In genomic region chr15:60713096-60714084, GRCh38 we compare ENCODE assay signal across 10 cellular contexts.
DNase-seq lines count a peak whose midpoint lies in the region; ATAC-seq and TF ChIP-seq lines count a peak whose summit lies in the region.
"Had no signal": no experiment of that assay in that cellular context is flagged by ENCODE, and none has a peak within 500 bp of the region (broad histone marks: within the 10 kb centered on the region; RNA-seq: fewer than 3 reads in every experiment).

No MANE protein-coding gene starts in this region.

- no peaks in the 10 kb centered on the region for H3K36me3 ChIP-seq in Caco-2 (ENCODE audit: control insufficient read depth, insufficient read depth, low read length)
- no peaks in the 10 kb centered on the region for H3K36me3 ChIP-seq in brain microvascular endothelial cell (replicated peaks)
- H3K36me3 ChIP-seq in GM23338 (ENCODE audit: insufficient read depth): no peaks in the 10 kb centered on the region

- H3K79me2 ChIP-seq in GM23338 (replicated peaks; ENCODE audit: insufficient read depth): no peaks in the 10 kb centered on the region

- H3K27me3 ChIP-seq in Caco-2 (replicated peaks; ENCODE audit: control insufficient read depth, insufficient read depth, low read length) (no peaks in the 10 kb centered on the region; the same call in 1 of the 2 replicates), brain microvascular endothelial cell (replicated peaks) (no peaks in the 10 kb centered on the region), GM23338 (ENCODE audit: insufficient read depth) (no peaks in the 10 kb centered on the region)

- H4K20me1 ChIP-seq in GM23338 (replicated peaks; ENCODE audit: insufficient read depth): no peaks in the 10 kb centered on the region

- no peak overlapping the region for H3K4me3 ChIP-seq in Caco-2 (ENCODE audit: low read depth, low read length)
- H3K4me3 ChIP-seq in brain microvascular endothelial cell (ENCODE audit: low read depth, low read length): no peak overlapping the region
- H3K4me3 ChIP-seq in GM23338: no peak overlapping the region

- in situ Hi-C loops in brain microvascular endothelial cell (cut with HindIII; ENCODE audit: low pct_ligation_motif_present, low sequenced_read_pairs): no loop called here

- DNase-seq in Caco-2 (no peak), brain microvascular endothelial cell (peak; percentile 54), hepatic stellate cell (ENCODE audit: low spot score) (peak; percentile 38), sciatic nerve (ENCODE audit: low spot score) (no peak), GOT3 (lab: John Stamatoyannopoulos, UW) (no peak), NCI-H2081 treated with DMSO at 0.1 percent for 48 hours (lab: John Stamatoyannopoulos, UW) (no peak), GM23338 (ENCODE audit: low spot score) (no peak)
- DNase-seq: natural killer cell, NCI-H510A had no signal

- H2AFZ ChIP-seq in GM23338: no peak overlapping the region

- no peaks in the 10 kb centered on the region for H3K36me3 Mint-ChIP-seq in Caco-2 (ENCODE audit: insufficient read depth, unreplicated experiment)
- no peaks in the 10 kb centered on the region for H3K36me3 Mint-ChIP-seq in GM23338 (ENCODE audit: low read depth)
- H3K36me3 Mint-ChIP-seq: natural killer cell had no signal

- POLR2A ChIA-PET in Caco-2 (lab: Charles Lee): no interaction called here

- no TSS peak for BruUV-seq in Caco-2 (replicated peaks; lab: Mats Ljungman, UMichigan)

- H3K9me3 Mint-ChIP-seq in Caco-2 (ENCODE audit: unreplicated experiment): no peaks in the 10 kb centered on the region
- 0 out of 3 replicates have a peak, but pooled peaks cover 3% of the 10 kb centered on the region for H3K9me3 Mint-ChIP-seq in GM23338
- H3K9me3 Mint-ChIP-seq: natural killer cell had no signal

- H3K9me3 ChIP-seq in Caco-2: no peaks in the 10 kb centered on the region

- H3F3A ChIP-seq in GM23338 (replicated peaks; ENCODE audit: low read depth): no peaks in the 10 kb centered on the region

- intact Hi-C loops in Caco-2 (cut with micrococcal nuclease; ENCODE audit: unreplicated experiment) (no loop called here), sciatic nerve (cut with DNase I) (no loop called here)

- no peak overlapping the region for H3K4me2 ChIP-seq in GM23338

- H3K27ac ChIP-seq in brain microvascular endothelial cell (peak overlapping the region; percentile 68), GM23338 (ENCODE audit: low read depth) (no peak overlapping the region)

- peaks cover 18% of the 10 kb centered on the region for H3K9me2 ChIP-seq in GM23338 (ENCODE audit: insufficient read depth)

- H3K4me1 Mint-ChIP-seq in Caco-2 (ENCODE audit: low read depth, unreplicated experiment) (no peaks in the 10 kb centered on the region), GM23338 (peaks cover 2% of the 10 kb centered on the region)
- H3K4me1 Mint-ChIP-seq: natural killer cell had no signal

- H3K4me1 ChIP-seq in Caco-2: no peaks in the 10 kb centered on the region
- H3K4me1 ChIP-seq in GM23338 (ENCODE audit: insufficient read depth): no peaks in the 10 kb centered on the region

- H3K27ac Mint-ChIP-seq in Caco-2 (ENCODE audit: unreplicated experiment) (peak overlapping the region; percentile 19), GM23338 (no peak overlapping the region)
- H3K27ac Mint-ChIP-seq: natural killer cell had no signal

- no peak overlapping the region for H3K4me3 Mint-ChIP-seq in Caco-2 (ENCODE audit: unreplicated experiment)
- H3K4me3 Mint-ChIP-seq in GM23338: no peak overlapping the region
- H3K4me3 Mint-ChIP-seq: natural killer cell had no signal

- TF ChIP-seq CTCF in Caco-2 (IDR thresholded peaks at IDR 0.05; ENCODE audit: insufficient read depth in 1 of 2, low read depth in 1 of 2, low read length in 1 of 2, severe bottlenecking in 1 of 2, unreplicated experiment in 1 of 2): no peak
- no peak for TF ChIP-seq CTCF in brain microvascular endothelial cell (IDR thresholded peaks at IDR 0.05; ENCODE audit: low read depth, low read length, missing control alignments)
- TF ChIP-seq CTCF in GM23338 (conservative IDR thresholded peaks at IDR 0.05; ENCODE audit: low read depth in 2 of 2): no peak

- CTCF ChIA-PET in Caco-2 (lab: Charles Lee): no interaction called here

- peak; percentile 91 for ATAC-seq in sciatic nerve
- no peak for ATAC-seq in HG02763 (IDR thresholded peaks at IDR 0.05; ENCODE audit: unreplicated experiment)
- ATAC-seq in GM23338: no peak
- ATAC-seq: natural killer cell had no signal

- no peaks in the 10 kb centered on the region for H3K27me3 Mint-ChIP-seq in Caco-2 (ENCODE audit: insufficient read depth, unreplicated experiment)
- peaks cover 2% of the 10 kb centered on the region for H3K27me3 Mint-ChIP-seq in GM23338 (ENCODE audit: insufficient read depth, low read depth, poor library complexity)

TF ChIP-seq in GM23338, 12 proteins besides CTCF, POLR2A, EP300 and RAD21 (continues in another document):
- no peak for TF ChIP-seq ZNF114 (CRISPR knock-in tag; IDR thresholded peaks at IDR 0.05)
- TF ChIP-seq EZH2phosphoT487 (IDR thresholded peaks at IDR 0.05; ENCODE audit: unreplicated experiment): no peak
- no peak for TF ChIP-seq ZNF331 (CRISPR knock-in tag; IDR thresholded peaks at IDR 0.05; ENCODE audit: low read depth)
- no peak for TF ChIP-seq NANOG (IDR thresholded peaks at IDR 0.05; ENCODE audit: borderline replicate concordance)
- TF ChIP-seq REST (IDR thresholded peaks at IDR 0.05; ENCODE audit: unreplicated experiment): no peak
- no peak for TF ChIP-seq CREB1 (CRISPR knock-in tag; IDR thresholded peaks at IDR 0.05; ENCODE audit: low read depth)
- TF ChIP-seq EZH2 (IDR thresholded peaks at IDR 0.05; ENCODE audit: low read depth, unreplicated experiment): no peak
- no peak for TF ChIP-seq STAT1 (IDR thresholded peaks at IDR 0.05; ENCODE audit: unreplicated experiment)
- TF ChIP-seq ETS1 (IDR thresholded peaks at IDR 0.05): no peak
- no peak for TF ChIP-seq JUNB (IDR thresholded peaks at IDR 0.05; ENCODE audit: unreplicated experiment)
- TF ChIP-seq POLR2AphosphoS5 (IDR thresholded peaks at IDR 0.05; ENCODE audit: low read depth): no peak

Comparison
In these comparisons a context has a peak if more than half of its experiments do, and no peak if none do; other contexts are left out.
1. DNase-seq: peak in brain microvascular endothelial cell (single experiment) and hepatic stellate cell (single experiment); none in Caco-2 (0 of 2), sciatic nerve (single experiment), GOT3 (single experiment), NCI-H2081 treated with DMSO at 0.1 percent for 48 hours (single experiment) and GM23338 (single experiment).